ENCODE assay signal across 12 cellular contexts in the genomic region with DNA sequence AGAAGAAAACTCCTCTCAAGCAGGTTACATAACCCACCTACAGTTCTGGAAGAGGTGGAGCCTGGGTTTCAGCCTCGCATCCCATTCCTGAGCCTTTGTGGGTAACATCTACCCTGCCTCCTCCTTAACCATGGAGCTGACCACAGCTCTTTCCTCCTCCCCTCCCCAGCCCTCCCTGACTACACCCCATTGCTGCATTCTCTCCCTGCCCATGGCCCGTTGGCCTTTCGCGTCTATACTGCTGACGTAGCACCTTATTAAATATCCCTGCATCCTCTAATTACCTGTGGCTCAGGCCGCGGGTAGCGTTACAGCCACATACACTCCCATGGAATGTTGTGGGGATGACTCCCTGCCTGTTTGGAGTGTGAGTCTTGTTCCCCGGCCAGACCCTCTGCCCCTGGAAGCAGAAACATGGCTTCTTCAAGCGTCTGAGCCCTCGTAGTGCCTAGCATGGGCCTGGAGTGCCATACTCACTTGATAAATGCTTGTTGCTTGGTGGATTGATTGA.
DNase-seq lines count a peak whose midpoint lies in the region; ATAC-seq and TF ChIP-seq lines count a peak whose summit lies in the region.
"Had no signal": no experiment of that assay in that cellular context is flagged by ENCODE, and none has a peak within 500 bp of the region (broad histone marks: within the 10 kb centered on the region; RNA-seq: fewer than 3 reads in every experiment).

No MANE protein-coding gene starts in this region.

- peaks cover 23% of the 10 kb centered on the region for H3K27me3 Mint-ChIP-seq in stimulated activated naive CD8-positive, alpha-beta T cell treated with anti-CD3 and anti-CD28 coated beads, Interleukin-15, amount 100 ng/mL, for 72 hours

- ATAC-seq in stimulated activated naive CD8-positive, alpha-beta T cell treated with anti-CD3 and anti-CD28 coated beads, Interleukin-15, amount 100 ng/mL, for 72 hours, result peak; percentile 35
- ATAC-seq in stimulated activated naive CD8-positive, alpha-beta T cell treated with anti-CD3 and anti-CD28 coated beads, Interleukin-15, Interleukin-2, amounts not matched to agents 100 U/mL and 50 U/mL, for 24 hours, result no peak
- ATAC-seq in GM19395 (IDR thresholded peaks at IDR 0.05; ENCODE audit: unreplicated experiment) (no peak), HG02938 (IDR thresholded peaks at IDR 0.05; ENCODE audit: unreplicated experiment) (no peak)

- no peak for TF ChIP-seq CTCF in astrocyte of the cerebellum (IDR thresholded peaks at IDR 0.05; ENCODE audit: low read depth, low read length, missing control alignments)
- TF ChIP-seq CTCF in kidney epithelial cell (IDR thresholded peaks at IDR 0.05; ENCODE audit: insufficient read depth, low read length, poor library complexity, severe bottlenecking), result no peak

- H3K27ac Mint-ChIP-seq in stimulated activated naive CD8-positive, alpha-beta T cell treated with anti-CD3 and anti-CD28 coated beads, Interleukin-15, amount 100 ng/mL, for 72 hours, result no peak overlapping the region

- in situ Hi-C loops in astrocyte of the cerebellum (cut with HindIII; ENCODE audit: low sequenced_read_pairs), result no loop called here

- no peak overlapping the region for H3K4me3 Mint-ChIP-seq in stimulated activated naive CD8-positive, alpha-beta T cell treated with anti-CD3 and anti-CD28 coated beads, Interleukin-15, amount 100 ng/mL, for 72 hours

- no peaks in the 10 kb centered on the region for H3K27me3 ChIP-seq in kidney epithelial cell (ENCODE audit: control insufficient read depth, insufficient read depth, low read length)

- no peak overlapping the region for H3K4me3 ChIP-seq in astrocyte of the cerebellum (ENCODE audit: low read depth, low read length)
- no peak overlapping the region for H3K4me3 ChIP-seq in kidney epithelial cell (ENCODE audit: low read depth, low read length)

- intact Hi-C loops in cardiac septum (cut with DNase I), result no loop called here

- H3K4me1 Mint-ChIP-seq in stimulated activated naive CD8-positive, alpha-beta T cell treated with anti-CD3 and anti-CD28 coated beads, Interleukin-15, amount 100 ng/mL, for 72 hours, result no peaks in the 10 kb centered on the region

- no peak for DNase-seq in stimulated activated naive CD8-positive, alpha-beta T cell treated with anti-CD3 and anti-CD28 coated beads, Interleukin-15, amount 100 ng/mL, for 72 hours
- DNase-seq in stimulated activated naive CD8-positive, alpha-beta T cell treated with anti-CD3 and anti-CD28 coated beads, Interleukin-15, Interleukin-2, amounts not matched to agents 100 U/mL and 50 U/mL, for 24 hours, result no peak
- DNase-seq in astrocyte of the cerebellum (ENCODE audit: low read depth) (peak; percentile 78), kidney epithelial cell (ENCODE audit: low read depth) (peak; percentile 69), COR-L47 (lab: John Stamatoyannopoulos, UW) (no peak), cardiac septum (ENCODE audit: low spot score) (no peak)
- DNase-seq: activated CD4-positive, alpha-beta T cell treated with anti-CD3 and anti-CD28 coated beads, Interleukin-2, amount 50 U/mL, for 4 hours; activated gamma-delta T cell treated with Interleukin-2 at 50 U/mL for 16 hours; H7; hypothalamus had no signal

- peaks cover 0 to 7% of the 10 kb centered on the region in 2 donors for H3K9me3 Mint-ChIP-seq in stimulated activated naive CD8-positive, alpha-beta T cell treated with anti-CD3 and anti-CD28 coated beads, Interleukin-15, amount 100 ng/mL, for 72 hours

- peaks cover 1% of the 10 kb centered on the region for H3K36me3 ChIP-seq in kidney epithelial cell (ENCODE audit: control insufficient read depth, insufficient read depth, low read length)

Comparison
In these comparisons a context has a peak if more than half of its experiments do, and no peak if none do; other contexts are left out.
1. DNase-seq: peak in astrocyte of the cerebellum (single experiment) and kidney epithelial cell (single experiment); none in stimulated activated naive CD8-positive, alpha-beta T cell treated with anti-CD3 and anti-CD28 coated beads, Interleukin-15, amount 100 ng/mL, for 72 hours (0 of 2), stimulated activated naive CD8-positive, alpha-beta T cell treated with anti-CD3 and anti-CD28 coated beads, Interleukin-15, Interleukin-2, amounts not matched to agents 100 U/mL and 50 U/mL, for 24 hours (single experiment), COR-L47 (single experiment) and cardiac septum (single experiment).